36 cellular contexts compared by ENCODE assay signal in the genomic region with DNA sequence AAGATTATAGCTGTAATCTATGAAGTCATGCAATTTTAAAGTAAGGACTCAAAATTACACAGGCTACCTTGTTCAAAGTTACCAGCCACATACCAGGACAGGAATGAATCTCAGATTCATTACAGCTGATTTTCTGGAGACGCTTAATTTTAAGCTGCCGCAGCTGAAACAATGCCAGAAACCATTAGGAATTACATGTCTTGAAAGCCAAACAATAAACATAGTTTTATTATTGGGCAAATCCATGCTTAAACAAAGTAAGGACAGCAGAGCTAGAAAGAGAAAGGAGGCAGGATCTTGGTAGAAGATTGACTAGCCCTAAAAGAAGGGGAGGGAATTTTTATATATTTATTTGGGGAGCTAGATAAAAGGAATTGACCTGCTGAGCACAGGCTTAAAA. TPM values are rescaled to one million over a fixed set of nuclear protein-coding genes. Genes with fewer than 3 reads are reported as not detected.
"Had no signal": no experiment of that assay in that cellular context is flagged by ENCODE, and none has a peak within 500 bp of the region (broad histone marks: within the 10 kb centered on the region; RNA-seq: fewer than 3 reads in every experiment).

No MANE protein-coding gene starts in this region.

- ATAC-seq: activated CD8-positive, alpha-beta T cell treated with anti-CD3 and anti-CD28 coated beads for 36 hours; activated naive CD4-positive, alpha-beta T cell treated with anti-CD3 and anti-CD28 coated beads, Interleukin-2, amount 50 U/mL, for 72 hours; activated T-cell treated with anti-CD3 and anti-CD28 coated beads, Interleukin-2, amount 50 U/mL, for 4 hours; activated T-cell treated with anti-CD3 and anti-CD28 coated beads, Interleukin-2, amount 50 U/mL, for 72 hours; activated T-helper 17 cell treated with anti-CD3 and anti-CD28 coated beads, Interleukin-2, amount 50 U/mL, for 72 hours; body of pancreas had no signal

- H3K36me3 ChIP-seq: adrenal gland, brain microvascular endothelial cell, breast epithelium had no signal

- DNase-seq: activated B cell treated with CpG ODN at 0.5 μM for 24 hours; activated CD4-positive, alpha-beta memory T cell treated with anti-CD3 and anti-CD28 coated beads for 36 hours; activated CD4-positive, alpha-beta T cell treated with anti-CD3 and anti-CD28 coated beads for 4 hours; activated CD4-positive, alpha-beta T cell treated with anti-CD3 and anti-CD28 coated beads, Interleukin-2, amount 10 ng/mL, durations not matched to agents 24 days and 14 days; activated CD4-positive, alpha-beta T cell treated with anti-CD3 and anti-CD28 coated beads, Interleukin-2, amount 50 U/mL, for 1 hour; activated CD4-positive, alpha-beta T cell treated with anti-CD3 and anti-CD28 coated beads, Interleukin-2, amount 50 U/mL, for 4 hours; activated CD4-positive, CD25-positive, alpha-beta regulatory T cell treated with anti-CD3 and anti-CD28 coated beads, Interleukin-2, amount 50 U/mL, for 72 hours; activated CD8-positive, alpha-beta memory T cell treated with anti-CD3 and anti-CD28 coated beads, Interleukin-2, amount 50 U/mL, for 4 hours; activated CD8-positive, alpha-beta T cell treated with anti-CD3 and anti-CD28 coated beads for 36 hours; activated effector memory CD4-positive, alpha-beta T cell treated with anti-CD3 and anti-CD28 coated beads, Interleukin-2, amount 50 U/mL, for 16 hours; activated gamma-delta T cell treated with Interleukin-2 at 50 U/mL for 16 hours; activated naive CD4-positive, alpha-beta T cell; activated naive CD4-positive, alpha-beta T cell treated with anti-CD3 and anti-CD28 coated beads for 36 hours; activated naive CD4-positive, alpha-beta T cell treated with anti-CD3 and anti-CD28 coated beads, Interleukin-2, amount 50 U/mL, for 16 hours; activated naive CD8-positive, alpha-beta T cell treated with anti-CD3 and anti-CD28 coated beads for 36 hours; activated T-cell treated with anti-CD3 and anti-CD28 coated beads for 4 hours; activated T-cell treated with anti-CD3 and anti-CD28 coated beads, Interleukin-2, amount 50 U/mL, for 1 hour; activated T-cell treated with anti-CD3 and anti-CD28 coated beads, Interleukin-2, amount 50 U/mL, for 4 hours; activated T-cell treated with anti-CD3 and anti-CD28 coated beads, Interleukin-2, amount 50 U/mL, for 72 hours; adrenal gland; amniotic stem cell; aorta; body of pancreas; brain microvascular endothelial cell; central memory CD4-positive, alpha-beta T cell; T-helper 1 cell; T-helper 2 cell; T-helper 9 cell had no signal

- H3K36me3 Mint-ChIP-seq: activated CD4-positive, alpha-beta memory T cell treated with anti-CD3 and anti-CD28 coated beads for 36 hours; activated naive CD4-positive, alpha-beta T cell treated with anti-CD3 and anti-CD28 coated beads, Interleukin-2, amount 50 U/mL, for 72 hours; activated naive CD8-positive, alpha-beta T cell treated with anti-CD3 and anti-CD28 coated beads for 36 hours had no signal

- H3K4me3 Mint-ChIP-seq: activated B cell treated with CpG ODN at 0.5 μM for 24 hours; activated CD4-positive, alpha-beta memory T cell treated with anti-CD3 and anti-CD28 coated beads for 36 hours; activated CD4-positive, alpha-beta T cell treated with anti-CD3 and anti-CD28 coated beads, Interleukin-2, amount 10 ng/mL, durations not matched to agents 24 days and 14 days; activated CD8-positive, alpha-beta T cell treated with anti-CD3 and anti-CD28 coated beads for 36 hours; activated naive CD4-positive, alpha-beta T cell treated with anti-CD3 and anti-CD28 coated beads for 36 hours; activated naive CD8-positive, alpha-beta T cell treated with anti-CD3 and anti-CD28 coated beads for 36 hours; activated T-cell treated with anti-CD3 and anti-CD28 coated beads, Interleukin-2, amount 50 U/mL, for 4 hours; activated T-cell treated with anti-CD3 and anti-CD28 coated beads, Interleukin-2, amount 50 U/mL, for 72 hours; activated T-helper 1 cell treated with anti-CD3 and anti-CD28 coated beads, Interleukin-12 subunit alpha, Interleukin-12 subunit beta, Interleukin-2, Interleukin-4 antibody, amounts not matched to agents 30 ng/mL and 10 ng/mL and 1 ng/mL, durations not matched to agents 14 hours and 24 hours and 36 hours; activated T-helper 17 cell treated with anti-CD3 and anti-CD28 coated beads, Interleukin-2, amount 50 U/mL, for 72 hours; T-helper 1 cell treated with Interleukin-12 subunit alpha and Interleukin-12 subunit beta and Interleukin-4 antibody, amounts not matched to agents 30 μg/mL and 1 μg/mL, for 36 hours; T-helper 2 cell treated with Interferon-gamma antibody and Interleukin-4, amounts not matched to agents 5 μg/mL and 100 μg/mL, for 36 hours had no signal

- H3K4me1 Mint-ChIP-seq: activated naive CD8-positive, alpha-beta T cell treated with anti-CD3 and anti-CD28 coated beads for 36 hours; activated T-helper 17 cell treated with anti-CD3 and anti-CD28 coated beads, Interleukin-2, amount 50 U/mL, for 72 hours had no signal

- H3K9me3 Mint-ChIP-seq: activated B cell treated with CpG ODN at 0.5 μM for 24 hours; activated CD4-positive, alpha-beta memory T cell treated with anti-CD3 and anti-CD28 coated beads for 36 hours; activated CD4-positive, alpha-beta T cell treated with anti-CD3 and anti-CD28 coated beads, Interleukin-2, amount 10 ng/mL, durations not matched to agents 24 days and 14 days; activated CD8-positive, alpha-beta T cell treated with anti-CD3 and anti-CD28 coated beads for 36 hours; activated naive CD4-positive, alpha-beta T cell treated with anti-CD3 and anti-CD28 coated beads for 36 hours; activated naive CD8-positive, alpha-beta T cell treated with anti-CD3 and anti-CD28 coated beads for 36 hours; activated T-cell treated with anti-CD3 and anti-CD28 coated beads, Interleukin-2, amount 50 U/mL, for 72 hours; activated T-helper 1 cell treated with anti-CD3 and anti-CD28 coated beads, Interleukin-12 subunit alpha, Interleukin-12 subunit beta, Interleukin-2, Interleukin-4 antibody, amounts not matched to agents 30 ng/mL and 10 ng/mL and 1 ng/mL, durations not matched to agents 14 hours and 24 hours and 36 hours; activated T-helper 17 cell treated with anti-CD3 and anti-CD28 coated beads, Interleukin-2, amount 50 U/mL, for 72 hours; T-helper 1 cell treated with Interleukin-12 subunit alpha and Interleukin-12 subunit beta and Interleukin-4 antibody, amounts not matched to agents 30 μg/mL and 1 μg/mL, for 36 hours had no signal

- FAIRE-seq: astrocyte had no signal

- H3K27me3 Mint-ChIP-seq: activated B cell treated with CpG ODN at 0.5 μM for 24 hours had no signal

- H3K4me3 ChIP-seq: adrenal gland, body of pancreas, breast epithelium had no signal

- H3K9me3 ChIP-seq: adrenal gland, body of pancreas, breast epithelium had no signal

- H3K27ac Mint-ChIP-seq: activated B cell treated with CpG ODN at 0.5 μM for 24 hours; activated CD4-positive, alpha-beta memory T cell treated with anti-CD3 and anti-CD28 coated beads for 36 hours; activated CD4-positive, alpha-beta T cell treated with anti-CD3 and anti-CD28 coated beads, Interleukin-2, amount 10 ng/mL, durations not matched to agents 24 days and 14 days; activated CD8-positive, alpha-beta T cell treated with anti-CD3 and anti-CD28 coated beads for 36 hours; activated naive CD4-positive, alpha-beta T cell treated with anti-CD3 and anti-CD28 coated beads for 36 hours; activated naive CD4-positive, alpha-beta T cell treated with anti-CD3 and anti-CD28 coated beads, Interleukin-2, amount 50 U/mL, for 72 hours; activated naive CD8-positive, alpha-beta T cell treated with anti-CD3 and anti-CD28 coated beads for 36 hours; activated T-cell treated with anti-CD3 and anti-CD28 coated beads, Interleukin-2, amount 50 U/mL, for 72 hours; activated T-helper 1 cell treated with anti-CD3 and anti-CD28 coated beads, Interleukin-12 subunit alpha, Interleukin-12 subunit beta, Interleukin-2, Interleukin-4 antibody, amounts not matched to agents 30 ng/mL and 10 ng/mL and 1 ng/mL, durations not matched to agents 14 hours and 24 hours and 36 hours; activated T-helper 17 cell treated with anti-CD3 and anti-CD28 coated beads, Interleukin-2, amount 50 U/mL, for 72 hours; T-helper 1 cell treated with Interleukin-12 subunit alpha and Interleukin-12 subunit beta and Interleukin-4 antibody, amounts not matched to agents 30 μg/mL and 1 μg/mL, for 36 hours; T-helper 2 cell treated with Interferon-gamma antibody and Interleukin-4, amounts not matched to agents 5 μg/mL and 100 μg/mL, for 36 hours had no signal

- H3K27me3 ChIP-seq: adrenal gland, body of pancreas, brain microvascular endothelial cell had no signal

- H3K4me1 ChIP-seq: adrenal gland, body of pancreas, breast epithelium had no signal

- H3K27ac ChIP-seq: adrenal gland, body of pancreas, brain microvascular endothelial cell, breast epithelium had no signal

RNA-seq across cellular contexts. Expression of gene CD1D, which starts 19.2 kb away (rescaled TPM):
- total RNA-seq: activated CD4-positive, alpha-beta memory T cell treated with anti-CD3 and anti-CD28 coated beads for 36 hours; activated CD4-positive, alpha-beta T cell treated with anti-CD3 and anti-CD28 coated beads, Interleukin-2, amount 10 ng/mL, durations not matched to agents 24 days and 14 days; activated CD8-positive, alpha-beta memory T cell treated with anti-CD3 and anti-CD28 coated beads for 36 hours; activated CD8-positive, alpha-beta T cell treated with anti-CD3 and anti-CD28 coated beads for 36 hours; activated naive CD4-positive, alpha-beta T cell treated with anti-CD3 and anti-CD28 coated beads for 36 hours; activated naive CD4-positive, alpha-beta T cell treated with anti-CD3 and anti-CD28 coated beads, Interleukin-2, amount 50 U/mL, for 72 hours; activated naive CD8-positive, alpha-beta T cell treated with anti-CD3 and anti-CD28 coated beads for 36 hours; activated T-cell treated with anti-CD3 and anti-CD28 coated beads, Interleukin-2, amount 50 U/mL, for 4 hours; activated T-cell treated with anti-CD3 and anti-CD28 coated beads, Interleukin-2, amount 50 U/mL, for 72 hours; activated T-helper 1 cell treated with anti-CD3 and anti-CD28 coated beads, Interleukin-12 subunit alpha, Interleukin-12 subunit beta, Interleukin-2, Interleukin-4 antibody, amounts not matched to agents 30 ng/mL and 10 ng/mL and 1 ng/mL, durations not matched to agents 14 hours and 24 hours and 36 hours; activated T-helper 17 cell treated with anti-CD3 and anti-CD28 coated beads, Interleukin-2, amount 50 U/mL, for 72 hours had no signal
